ENCODE assay signal across 25 cellular contexts in the genomic region with DNA sequence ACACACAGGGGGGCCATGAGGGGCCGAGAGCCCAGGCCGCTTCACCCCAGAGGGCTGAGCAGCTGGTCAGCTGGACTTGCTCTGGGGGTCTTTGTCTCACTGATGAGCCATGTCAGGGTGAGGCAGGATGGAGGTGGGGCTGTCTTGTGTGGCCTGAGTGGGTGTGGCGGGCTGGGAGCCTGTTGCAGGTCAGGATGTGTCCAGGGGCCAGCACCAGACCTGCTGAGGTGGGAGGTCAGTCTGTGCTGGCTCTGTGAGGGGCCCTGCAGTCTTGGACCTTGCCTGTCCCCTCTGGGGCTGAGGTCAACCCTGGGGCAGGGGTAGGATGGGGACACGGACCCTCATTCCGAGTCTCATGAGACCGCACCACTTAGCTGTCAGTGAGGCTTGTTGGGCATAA. TPM values are rescaled to one million over a fixed set of nuclear protein-coding genes. Genes with fewer than 3 reads are reported as not detected.
A peak's percentile ranks its signal among the peaks of the same experiment; 100 is the strongest.
DNase-seq lines count a peak whose midpoint lies in the region; ATAC-seq, FAIRE-seq and TF ChIP-seq lines count a peak whose summit lies in the region.
"Had no signal": no experiment of that assay in that cellular context is flagged by ENCODE, and none has a peak within 500 bp of the region (broad histone marks: within the 10 kb centered on the region; RNA-seq: fewer than 3 reads in every experiment).

No MANE protein-coding gene starts in this region.

- TF ChIP-seq CTCF in CD14-positive monocyte (IDR thresholded peaks at IDR 0.05) = no peak
- no peak for TF ChIP-seq CTCF in WTC11 (IDR thresholded peaks at IDR 0.05)
- no peak for TF ChIP-seq CTCF in HepG2 (CRISPR knock-in tag; IDR thresholded peaks at IDR 0.05)
- TF ChIP-seq CTCF in upper lobe of right lung (IDR thresholded peaks at IDR 0.05) = no peak

- H3K27ac Mint-ChIP-seq in CD14-positive monocyte = peak overlapping the region in 5 of 7 donors; percentile 7 to 87 (median 64)
- peak overlapping the region; percentile 65 for H3K27ac Mint-ChIP-seq in WTC11
- peak overlapping the region; percentile 59 for H3K27ac Mint-ChIP-seq in stimulated activated effector memory CD8-positive, alpha-beta T cell treated with anti-CD3 and anti-CD28 coated beads, Interleukin-12 subunit alpha, Interleukin-12 subunit beta, amount 100 ng/mL, for 72 hours
- H3K27ac Mint-ChIP-seq: mesothelial cell of epicardium had no signal

- no peak for TF ChIP-seq RAD21 in HepG2 (CRISPR knock-in tag; IDR thresholded peaks at IDR 0.05)

- H3K27me3 ChIP-seq in HepG2 (ENCODE audit: control insufficient read depth in 1 of 2, insufficient read depth in 2 of 2, low read length in 2 of 2) (no peaks in the 10 kb centered on the region), upper lobe of right lung (no peaks in the 10 kb centered on the region)
- H3K27me3 ChIP-seq: heart right ventricle, MG63 had no signal

- H3K4me2 ChIP-seq in HepG2 (ENCODE audit: low read depth, low read length) = peak overlapping the region; percentile 57; the same call in 1 of the 2 replicates

- intact Hi-C loops in CD14-positive monocyte (cut with micrococcal nuclease) = no loop called here
- intact Hi-C loops in HepG2 (cut with micrococcal nuclease; ENCODE audit: unreplicated experiment) = loop anchor here (10.0 kb wide), 1 partner anchor 52 kb away; no protein-coding TSS in a partner anchor
- intact Hi-C loops in upper lobe of right lung (cut with DNase I) = no loop called here

- no peak for TF ChIP-seq POLR2A in HepG2 (IDR thresholded peaks at IDR 0.05; ENCODE audit: insufficient read depth in 1 of 2, low read depth in 2 of 2, low read length in 2 of 2)

- H4K20me1 ChIP-seq in HepG2 (ENCODE audit: insufficient read depth, low read length) = peaks cover 66% of the 10 kb centered on the region

- H3K36me3 Mint-ChIP-seq in CD14-positive monocyte (peaks cover 21 to 63% of the 10 kb centered on the region in 2 donors), WTC11 (no peaks in the 10 kb centered on the region)
- peaks cover 5% of the 10 kb centered on the region for H3K36me3 Mint-ChIP-seq in stimulated activated effector memory CD8-positive, alpha-beta T cell treated with anti-CD3 and anti-CD28 coated beads, Interleukin-12 subunit alpha, Interleukin-12 subunit beta, amount 100 ng/mL, for 72 hours
- H3K36me3 Mint-ChIP-seq: mesothelial cell of epicardium had no signal

- peaks cover 67% of the 10 kb centered on the region for H3K79me2 ChIP-seq in HepG2 (ENCODE audit: insufficient read depth, low read length)

- H3K4me3 ChIP-seq in HepG2 (replicated peaks in 1 of 3; ENCODE audit: insufficient read depth in 1 of 3, low read depth in 2 of 3, low read length in 3 of 3) = no peak overlapping the region
- no peak overlapping the region for H3K4me3 ChIP-seq in upper lobe of right lung
- H3K4me3 ChIP-seq: heart right ventricle, MG63 had no signal

- WGBS in HepG2 (ENCODE audit: low lambda C conversion rate) = 90% methylated on average over 3 of the region's 6 CpGs

- peaks cover 0 to 3% (median 0%) of the 10 kb centered on the region in 7 donors for H3K9me3 Mint-ChIP-seq in CD14-positive monocyte
- no peaks in the 10 kb centered on the region for H3K9me3 Mint-ChIP-seq in WTC11
- no peaks in the 10 kb centered on the region for H3K9me3 Mint-ChIP-seq in stimulated activated effector memory CD8-positive, alpha-beta T cell treated with anti-CD3 and anti-CD28 coated beads, Interleukin-12 subunit alpha, Interleukin-12 subunit beta, amount 100 ng/mL, for 72 hours
- H3K9me3 Mint-ChIP-seq: mesothelial cell of epicardium, nephron progenitor cell had no signal

- TF ChIP-seq EP300 in HepG2 (IDR thresholded peaks at IDR 0.05; ENCODE audit: low read depth in 2 of 2, low read length in 2 of 2) = no peak
- no peak for TF ChIP-seq EP300 in HepG2 (CRISPR knock-in tag; IDR thresholded peaks at IDR 0.05; ENCODE audit: borderline replicate concordance)

- H3K4me3 Mint-ChIP-seq in CD14-positive monocyte = no peak overlapping the region
- H3K4me3 Mint-ChIP-seq in WTC11 = no peak overlapping the region
- H3K4me3 Mint-ChIP-seq in stimulated activated effector memory CD8-positive, alpha-beta T cell treated with anti-CD3 and anti-CD28 coated beads, Interleukin-12 subunit alpha, Interleukin-12 subunit beta, amount 100 ng/mL, for 72 hours = peak overlapping the region; percentile 74
- H3K4me3 Mint-ChIP-seq: mesothelial cell of epicardium, nephron progenitor cell had no signal

- H3K27me3 Mint-ChIP-seq in CD14-positive monocyte (ENCODE audit: low read depth in 3 of 3) (peaks cover 2% of the 10 kb centered on the region in 3 donors), WTC11 (ENCODE audit: low read depth) (no peaks in the 10 kb centered on the region)

- no peaks in the 10 kb centered on the region for H3K9me3 ChIP-seq in HepG2 (ENCODE audit: low read length)
- no peaks in the 10 kb centered on the region for H3K9me3 ChIP-seq in upper lobe of right lung
- H3K9me3 ChIP-seq: heart right ventricle, MG63 had no signal

- H3K36me3 ChIP-seq in HepG2 (replicated peaks in 1 of 2; ENCODE audit: control insufficient read depth in 1 of 2, insufficient read depth in 2 of 2, low read length in 2 of 2) = no peaks in the 10 kb centered on the region; a peak in 1 of 5 replicates
- no peaks in the 10 kb centered on the region for H3K36me3 ChIP-seq in upper lobe of right lung
- H3K36me3 ChIP-seq: heart right ventricle had no signal

- in situ Hi-C loops in HepG2 (cut with HindIII; ENCODE audit: extremely low pct_ligation_motif_present, low pct_unique_long_range_greater_than_20kb) = no loop called here

- H3K4me1 ChIP-seq in HepG2 (ENCODE audit: insufficient read depth, low read length) = peaks cover 57% of the 10 kb centered on the region
- peaks cover 84% of the 10 kb centered on the region for H3K4me1 ChIP-seq in upper lobe of right lung

- no peak overlapping the region for H2AFZ ChIP-seq in HepG2 (ENCODE audit: low read length)

- FAIRE-seq in HepG2 (lab: Jason Lieb, UNC) = no peak
- FAIRE-seq: D721Med, GM19239, TTC549 had no signal

- no peak for DNase-seq in CD14-positive monocyte (ENCODE audit: low spot score)
- DNase-seq in WTC11 (ENCODE audit: low spot score) = no peak
- DNase-seq in HepG2 (ENCODE audit: low spot score) = no peak
- DNase-seq in stimulated activated effector memory CD8-positive, alpha-beta T cell treated with anti-CD3 and anti-CD28 coated beads, Interleukin-12 subunit alpha, Interleukin-12 subunit beta, amount 100 ng/mL, for 72 hours (ENCODE audit: low spot score in 2 of 2) = no peak
- DNase-seq in stimulated activated naive CD8-positive, alpha-beta T cell treated with anti-CD3 and anti-CD28 coated beads, Interleukin-15, Interleukin-2, amounts not matched to agents 100 U/mL and 50 U/mL, for 24 hours = no peak
- DNase-seq in upper lobe of right lung = no peak
- no peak for DNase-seq in DMS79 treated with DMSO at 0.1 percent for 48 hours (lab: John Stamatoyannopoulos, UW)
- DNase-seq: ACHN; activated CD8-positive, alpha-beta T cell treated with anti-CD3 and anti-CD28 coated beads, Interleukin-2, amount 10 ng/mL, durations not matched to agents 7 days and 5 days; activated gamma-delta T cell; effector CD8-positive, alpha-beta T cell; erythroblast; heart right ventricle; left ventricle myocardium superior; MG63; NCI-H1417 treated with DMSO at 0.1 percent for 48 hours; nephron progenitor cell; SIG-M5; T-helper 1 cell had no signal

- H3K4me1 Mint-ChIP-seq in CD14-positive monocyte = peaks cover 90% of the 10 kb centered on the region
- H3K4me1 Mint-ChIP-seq in WTC11 = peaks cover 5% of the 10 kb centered on the region
- H3K4me1 Mint-ChIP-seq in stimulated activated effector memory CD8-positive, alpha-beta T cell treated with anti-CD3 and anti-CD28 coated beads, Interleukin-12 subunit alpha, Interleukin-12 subunit beta, amount 100 ng/mL, for 72 hours = peaks cover 45% of the 10 kb centered on the region

- no peak overlapping the region for H3K9ac ChIP-seq in HepG2 (ENCODE audit: insufficient read depth, low read depth, low read length)

- peak overlapping the region; percentile 8 for H3K27ac ChIP-seq in HepG2 (ENCODE audit: extremely low read length, insufficient read depth, low read length)
- no peak overlapping the region for H3K27ac ChIP-seq in upper lobe of right lung

- ATAC-seq in WTC11 (no peak), HepG2 (no peak), GM19351 (IDR thresholded peaks at IDR 0.05; ENCODE audit: unreplicated experiment) (no peak), upper lobe of right lung (no peak)
- no peak for ATAC-seq in stimulated activated effector memory CD8-positive, alpha-beta T cell treated with anti-CD3 and anti-CD28 coated beads, Interleukin-12 subunit alpha, Interleukin-12 subunit beta, amount 100 ng/mL, for 72 hours
- no peak for ATAC-seq in stimulated activated naive CD8-positive, alpha-beta T cell treated with anti-CD3 and anti-CD28 coated beads, Interleukin-15, Interleukin-2, amounts not matched to agents 100 U/mL and 50 U/mL, for 24 hours
- ATAC-seq: activated CD8-positive, alpha-beta T cell treated with anti-CD3 and anti-CD28 coated beads, Interleukin-2, amount 10 ng/mL, durations not matched to agents 7 days and 5 days; heart right ventricle; left ventricle myocardium superior; sciatic nerve had no signal

- POLR2A ChIA-PET in WTC11 (lab: Charles Lee) (no interaction called here), HepG2 (lab: Yijun Ruan, JAX) (interaction anchor here (2.2 kb wide), 1 partner anchor 54 kb away, joined by 6 read pairs; no protein-coding TSS in a partner anchor)

- no TSS peak for BruUV-seq in HepG2 (replicated peaks; lab: Mats Ljungman, UMichigan)

- CTCF ChIA-PET in WTC11 (lab: Charles Lee) = interaction anchor here (1.6 kb wide), 1 partner anchor 60 kb away, joined by 5 read pairs; no protein-coding TSS in a partner anchor
- CTCF ChIA-PET in HepG2 (lab: Yijun Ruan, JAX; ENCODE audit: low intra/inter-chr PET ratio, low total read pairs) = no interaction called here

RNA-seq across cellular contexts. Expression of gene RXRA, which starts 56.9 kb away (rescaled TPM):
- polyA plus RNA-seq in CD14-positive monocyte (10 to 100 TPM; 15.8 to 23.2 TPM), HepG2 (2011; rRNA removed) (18.9 and 23.8 TPM in 2 replicates)
- total RNA-seq in WTC11 (2021) (24.9 to 27.5 TPM (median 25.0 TPM) in 3 replicates), HepG2 (2016; rRNA removed; fragmentation: Illumina TruSeq; extraction: Trizol) (19.2 and 29.2 TPM in 2 replicates), upper lobe of right lung (80.6 TPM)
- total RNA-seq in HepG2 (2016; cell fraction: cytosol; rRNA removed; fragmentation: Illumina TruSeq; extraction: Trizol; ENCODE audit: low read depth) = 24.1 and 24.5 TPM in 2 replicates
- total RNA-seq in HepG2 (2016; cell fraction: insoluble cytoplasmic fraction; rRNA removed; fragmentation: Illumina TruSeq; extraction: Trizol) = 16.2 and 29.2 TPM in 2 replicates
- total RNA-seq in HepG2 (2016; cell fraction: membrane; rRNA removed; fragmentation: Illumina TruSeq; extraction: Trizol) = 50.6 and 51.0 TPM in 2 replicates
- 14.5 and 14.9 TPM in 2 replicates for total RNA-seq in HepG2 (2016; cell fraction: nucleus; rRNA removed; fragmentation: Illumina TruSeq; extraction: Trizol)
- 20.3 and 28.6 TPM in 2 replicates for polyA plus RNA-seq in HepG2 (2011; cell fraction: cytosol; rRNA removed)
- polyA plus RNA-seq in HepG2 (2011; cell fraction: nucleus; rRNA removed) = 25.5 and 28.6 TPM in 2 replicates
- 42.6 and 48.4 TPM in 2 replicates for polyA plus RNA-seq in HepG2 (2012)
- 68.3 and 74.3 TPM in 2 replicates for polyA plus RNA-seq in HepG2 (2016; cell fraction: cytosol; fragmentation: Illumina TruSeq; extraction: Trizol; ENCODE audit: low read depth)
- 28.2 and 39.1 TPM in 2 replicates for polyA plus RNA-seq in HepG2 (2016; cell fraction: insoluble cytoplasmic fraction; fragmentation: Illumina TruSeq; extraction: Trizol; ENCODE audit: low read depth)
- polyA plus RNA-seq in HepG2 (2016; cell fraction: membrane; fragmentation: Illumina TruSeq; extraction: Trizol; ENCODE audit: low read depth) = 81.0 and 95.6 TPM in 2 replicates
- polyA plus RNA-seq in HepG2 (2016; cell fraction: nucleus; fragmentation: Illumina TruSeq; extraction: Trizol; ENCODE audit: insufficient read depth, low read depth) = 27.8 and 30.7 TPM in 2 replicates
- 26.4 and 69.1 TPM in 2 replicates for polyA minus RNA-seq in HepG2 (2011; rRNA and poly(A)+ RNA removed; ENCODE audit: low replicate concordance)
- 27.2 and 30.5 TPM in 2 replicates for polyA minus RNA-seq in HepG2 (2011; cell fraction: cytosol; rRNA and poly(A)+ RNA removed)
- polyA minus RNA-seq in HepG2 (2011; cell fraction: nucleus; rRNA and poly(A)+ RNA removed) = 13.6 and 15.8 TPM in 2 replicates
